In genomic region chr2:158618859-158619490, GRCh38 we compare ENCODE assay signal across 17 cellular contexts.
A peak's percentile ranks its signal among the peaks of the same experiment; 100 is the strongest.
DNase-seq lines count a peak whose midpoint lies in the region; ATAC-seq, FAIRE-seq and TF ChIP-seq lines count a peak whose summit lies in the region.
"Had no signal": no experiment of that assay in that cellular context is flagged by ENCODE, and none has a peak within 500 bp of the region (broad histone marks: within the 10 kb centered on the region; RNA-seq: fewer than 3 reads in every experiment).

No MANE protein-coding gene starts in this region.

- no peak for DNase-seq in SK-N-SH
- DNase-seq in astrocyte (ENCODE audit: low read depth): no peak
- peak; percentile 2 for DNase-seq in kidney glomerular epithelial cell (lab: John Stamatoyannopoulos, UW)
- no peak for DNase-seq in smooth muscle cell (lab: John Stamatoyannopoulos, UW; ENCODE audit: unreplicated experiment)
- no peak for DNase-seq in spleen
- DNase-seq in CD8-positive, alpha-beta memory T cell: no peak
- DNase-seq: activated CD8-positive, alpha-beta T cell treated with anti-CD3 and anti-CD28 coated beads, Interleukin-2, amount 10 ng/mL, durations not matched to agents 7 days and 5 days; activated gamma-delta T cell; lower lobe of right lung; NCI-H1930; SHP77 had no signal

- no peak for TF ChIP-seq EP300 in SK-N-SH (IDR thresholded peaks at IDR 0.05; ENCODE audit: borderline replicate concordance in 1 of 2, low read depth in 1 of 2, low read length in 1 of 2)

- H3F3A ChIP-seq in SK-N-SH (replicated peaks; ENCODE audit: insufficient read depth) (no peaks in the 10 kb centered on the region), smooth muscle cell (ENCODE audit: low read depth) (peaks cover 5% of the 10 kb centered on the region)

- H3K4me2 ChIP-seq in SK-N-SH: no peak overlapping the region
- H3K4me2 ChIP-seq in astrocyte (ENCODE audit: low read length): no peak overlapping the region
- H3K4me2 ChIP-seq in smooth muscle cell: peak overlapping the region; percentile 12

- no peak for TF ChIP-seq CTCF in SK-N-SH (IDR thresholded peaks at IDR 0.05)
- TF ChIP-seq CTCF in astrocyte (IDR thresholded peaks at IDR 0.05; ENCODE audit: insufficient read depth, low read depth, low read length): no peak
- no peak for TF ChIP-seq CTCF in smooth muscle cell (IDR thresholded peaks at IDR 0.05; ENCODE audit: borderline replicate concordance, insufficient read depth, poor library complexity, severe bottlenecking)
- TF ChIP-seq CTCF in spleen (IDR thresholded peaks at IDR 0.05 in 8 of 11, conservative IDR thresholded peaks at IDR 0.05 in 3 of 11): no peak

- H3K9me3 ChIP-seq in SK-N-SH: no peaks in the 10 kb centered on the region
- H3K9me3 ChIP-seq in astrocyte (ENCODE audit: insufficient read depth, low read depth, low read length): no peaks in the 10 kb centered on the region
- no peaks in the 10 kb centered on the region for H3K9me3 ChIP-seq in smooth muscle cell (replicated peaks; ENCODE audit: low read depth)
- H3K9me3 ChIP-seq in spleen: no peaks in the 10 kb centered on the region
- H3K9me3 ChIP-seq in CD8-positive, alpha-beta memory T cell (ENCODE audit: low read length): no peaks in the 10 kb centered on the region
- H3K9me3 ChIP-seq: lower lobe of right lung, tibial nerve had no signal

- H2AFZ ChIP-seq in SK-N-SH (ENCODE audit: low read depth): no peak overlapping the region
- no peak overlapping the region for H2AFZ ChIP-seq in astrocyte (ENCODE audit: low read depth, low read length)
- H2AFZ ChIP-seq in smooth muscle cell (ENCODE audit: low read depth): no peak overlapping the region

- no peak overlapping the region for H3K27ac ChIP-seq in SK-N-SH (ENCODE audit: low read depth in 2 of 2, low read length in 1 of 2)
- peak overlapping the region; percentile 2 for H3K27ac ChIP-seq in astrocyte (ENCODE audit: low read depth, low read length)
- H3K27ac ChIP-seq in smooth muscle cell (ENCODE audit: low read depth): peak overlapping the region; percentile 63
- H3K27ac ChIP-seq in spleen: no peak overlapping the region
- H3K27ac ChIP-seq in CD8-positive, alpha-beta memory T cell (ENCODE audit: low read depth, low read length): no peak overlapping the region
- H3K27ac ChIP-seq: lower lobe of right lung, tibial nerve had no signal

- no peak for TF ChIP-seq POLR2A in spleen (IDR thresholded peaks at IDR 0.05)

- no peak for FAIRE-seq in astrocyte (lab: Jason Lieb, UNC)
- FAIRE-seq: A204.1, D721Med had no signal

- peak overlapping the region; percentile 22 for H3K27ac Mint-ChIP-seq in astrocyte (ENCODE audit: unreplicated experiment)
- no peak overlapping the region for H3K27ac Mint-ChIP-seq in CD8-positive, alpha-beta memory T cell
- H3K27ac Mint-ChIP-seq: activated CD8-positive, alpha-beta T cell treated with anti-CD3 and anti-CD28 coated beads, Interleukin-2, amount 10 ng/mL, durations not matched to agents 7 days and 5 days; brain had no signal

- peaks cover 9% of the 10 kb centered on the region for H3K4me1 Mint-ChIP-seq in astrocyte (ENCODE audit: low read depth, unreplicated experiment)
- no peaks in the 10 kb centered on the region for H3K4me1 Mint-ChIP-seq in CD8-positive, alpha-beta memory T cell

- CTCF ChIA-PET in SK-N-SH (lab: Yijun Ruan, JAX): interaction anchor here (0.7 to 0.9 kb wide), 3 partner anchors 8 to 157 kb away, joined by 3 read pairs; no protein-coding TSS in a partner anchor
- CTCF ChIA-PET in CD8-positive, alpha-beta memory T cell (lab: Charles Lee): no interaction called here

- ATAC-seq in SK-N-SH treated with all-trans-retinoic acid at 6 μM for 48 hours: peak; percentile 67
- ATAC-seq in HG03175 (IDR thresholded peaks at IDR 0.05; ENCODE audit: unreplicated experiment): no peak
- ATAC-seq: activated CD8-positive, alpha-beta T cell treated with anti-CD3 and anti-CD28 coated beads, Interleukin-2, amount 10 ng/mL, durations not matched to agents 7 days and 5 days had no signal

- H3K36me3 ChIP-seq in SK-N-SH (replicated peaks in 1 of 2; ENCODE audit: control insufficient read depth in 1 of 2, insufficient read depth in 2 of 2, low read length in 1 of 2) (peaks cover 0 to 16% of the 10 kb centered on the region in 2 experiments), astrocyte (ENCODE audit: insufficient read depth, low read length) (peaks cover 8% of the 10 kb centered on the region), smooth muscle cell (ENCODE audit: low read depth) (no peaks in the 10 kb centered on the region), spleen (peaks cover 0 to 32% (median 4%) of the 10 kb centered on the region in 6 donors)
- no peaks in the 10 kb centered on the region for H3K36me3 ChIP-seq in CD8-positive, alpha-beta memory T cell (ENCODE audit: insufficient read depth, low read length)

- no peaks in the 10 kb centered on the region for H3K27me3 ChIP-seq in SK-N-SH (ENCODE audit: insufficient read depth)
- no peaks in the 10 kb centered on the region for H3K27me3 ChIP-seq in astrocyte (ENCODE audit: insufficient read depth, low read length)
- H3K27me3 ChIP-seq in smooth muscle cell (ENCODE audit: low read depth): no peaks in the 10 kb centered on the region
- H3K27me3 ChIP-seq in spleen (replicated peaks in 1 of 7): no peaks in the 10 kb centered on the region
- no peaks in the 10 kb centered on the region for H3K27me3 ChIP-seq in CD8-positive, alpha-beta memory T cell (ENCODE audit: insufficient read depth, low read length, poor library complexity, severe bottlenecking)
- H3K27me3 ChIP-seq: tibial nerve had no signal

- H3K9me2 ChIP-seq in SK-N-SH: no peaks in the 10 kb centered on the region

- no peak overlapping the region for H3K4me3 Mint-ChIP-seq in astrocyte (ENCODE audit: unreplicated experiment)
- no peak overlapping the region for H3K4me3 Mint-ChIP-seq in CD8-positive, alpha-beta memory T cell
- H3K4me3 Mint-ChIP-seq: activated CD8-positive, alpha-beta T cell treated with anti-CD3 and anti-CD28 coated beads, Interleukin-2, amount 10 ng/mL, durations not matched to agents 7 days and 5 days; brain had no signal

- H4K20me1 ChIP-seq in SK-N-SH (ENCODE audit: insufficient read depth): no peaks in the 10 kb centered on the region
- H4K20me1 ChIP-seq in astrocyte (ENCODE audit: insufficient read depth, low read length): no peaks in the 10 kb centered on the region
- no peaks in the 10 kb centered on the region for H4K20me1 ChIP-seq in smooth muscle cell (ENCODE audit: low read depth)

- POLR2A ChIA-PET in SK-N-SH (lab: Yijun Ruan, JAX): no interaction called here
- POLR2A ChIA-PET in CD8-positive, alpha-beta memory T cell (lab: Charles Lee): no interaction called here

- H3K9me3 Mint-ChIP-seq in astrocyte (ENCODE audit: unreplicated experiment): no peaks in the 10 kb centered on the region
- no peaks in the 10 kb centered on the region for H3K9me3 Mint-ChIP-seq in CD8-positive, alpha-beta memory T cell
- H3K9me3 Mint-ChIP-seq: brain had no signal

- H3K79me2 ChIP-seq in SK-N-SH (ENCODE audit: insufficient read depth) (no peaks in the 10 kb centered on the region), astrocyte (ENCODE audit: insufficient read depth, low read length) (no peaks in the 10 kb centered on the region), smooth muscle cell (ENCODE audit: low read depth) (no peaks in the 10 kb centered on the region)

- 64% methylated on average over 4 of the region's 4 CpGs for WGBS in SK-N-SH (ENCODE audit: low lambda C conversion rate)
- WGBS in smooth muscle cell (ENCODE audit: low lambda C conversion rate): 54% methylated on average over 4 of the region's 4 CpGs
- WGBS in spleen, 5 donors: 79 to 88% (median 82%) methylated on average over 4 of the region's 4 CpGs

- H3K4me3 ChIP-seq in SK-N-SH (ENCODE audit: low read depth in 2 of 2, low read length in 1 of 2): no peak overlapping the region
- no peak overlapping the region for H3K4me3 ChIP-seq in astrocyte (ENCODE audit: insufficient read depth, low read depth, low read length)
- no peak overlapping the region for H3K4me3 ChIP-seq in smooth muscle cell
- H3K4me3 ChIP-seq in spleen: no peak overlapping the region
- H3K4me3 ChIP-seq in CD8-positive, alpha-beta memory T cell (ENCODE audit: low read length): no peak overlapping the region
- H3K4me3 ChIP-seq: lower lobe of right lung, tibial nerve had no signal

- intact Hi-C loops in spleen (cut with DNase I; ENCODE audit: low total_unique reads): no loop called here

- H3K27me3 Mint-ChIP-seq in astrocyte (ENCODE audit: low read depth, unreplicated experiment): no peaks in the 10 kb centered on the region
- no peaks in the 10 kb centered on the region for H3K27me3 Mint-ChIP-seq in CD8-positive, alpha-beta memory T cell
- H3K27me3 Mint-ChIP-seq: brain had no signal

- no peak overlapping the region for H3K9ac ChIP-seq in SK-N-SH
- H3K9ac ChIP-seq in astrocyte (ENCODE audit: low read length): peak overlapping the region; percentile 9
- peak overlapping the region; percentile 8 for H3K9ac ChIP-seq in smooth muscle cell (ENCODE audit: low read depth)

- peaks cover 6% of the 10 kb centered on the region for H3K36me3 Mint-ChIP-seq in astrocyte (ENCODE audit: low read depth, unreplicated experiment)
- H3K36me3 Mint-ChIP-seq in CD8-positive, alpha-beta memory T cell: peaks cover 6 to 21% (median 19%) of the 10 kb centered on the region in 3 donors

- peaks cover 0 to 8% of the 10 kb centered on the region in 2 experiments; a peak in 1 of 4 replicates for H3K4me1 ChIP-seq in SK-N-SH (ENCODE audit: control insufficient read depth in 1 of 2, insufficient read depth in 2 of 2, low read depth in 1 of 2, low read length in 1 of 2)
- peaks cover 7% of the 10 kb centered on the region for H3K4me1 ChIP-seq in astrocyte (ENCODE audit: insufficient read depth, low read length)
- H3K4me1 ChIP-seq in smooth muscle cell (ENCODE audit: low read depth): peaks cover 6% of the 10 kb centered on the region
- peaks cover 0 to 5% (median 0%) of the 10 kb centered on the region in 6 donors for H3K4me1 ChIP-seq in spleen
- no peaks in the 10 kb centered on the region for H3K4me1 ChIP-seq in CD8-positive, alpha-beta memory T cell (ENCODE audit: insufficient read depth, low read length)
- H3K4me1 ChIP-seq: lower lobe of right lung, tibial nerve had no signal

- no peak for TF ChIP-seq RAD21 in SK-N-SH (IDR thresholded peaks at IDR 0.05; ENCODE audit: low read length)

TF ChIP-seq in SK-N-SH treated with all-trans-retinoic acid at 6 μM for 48 hours, 23 proteins besides CTCF, POLR2A, EP300 and RAD21:
- TF ChIP-seq TOX (CRISPR knock-in tag; IDR thresholded peaks at IDR 0.05; ENCODE audit: borderline replicate concordance): no peak

TF ChIP-seq in SK-N-SH, 30 proteins besides CTCF, POLR2A, EP300 and RAD21:
- TF ChIP-seq POLR2AphosphoS5 (IDR thresholded peaks at IDR 0.05; ENCODE audit: low read depth, low read length): no peak
- no peak for TF ChIP-seq NFIC (IDR thresholded peaks at IDR 0.05; ENCODE audit: borderline replicate concordance)

Comparison
In these comparisons a context has a peak if more than half of its experiments do, and no peak if none do; other contexts are left out.
1. H3K27ac ChIP-seq: peak in astrocyte (single experiment) and smooth muscle cell (single experiment); none in SK-N-SH (0 of 2), spleen (0 of 8) and CD8-positive, alpha-beta memory T cell (single experiment).